1 cellular context compared by ENCODE assay signal in the genomic region with DNA sequence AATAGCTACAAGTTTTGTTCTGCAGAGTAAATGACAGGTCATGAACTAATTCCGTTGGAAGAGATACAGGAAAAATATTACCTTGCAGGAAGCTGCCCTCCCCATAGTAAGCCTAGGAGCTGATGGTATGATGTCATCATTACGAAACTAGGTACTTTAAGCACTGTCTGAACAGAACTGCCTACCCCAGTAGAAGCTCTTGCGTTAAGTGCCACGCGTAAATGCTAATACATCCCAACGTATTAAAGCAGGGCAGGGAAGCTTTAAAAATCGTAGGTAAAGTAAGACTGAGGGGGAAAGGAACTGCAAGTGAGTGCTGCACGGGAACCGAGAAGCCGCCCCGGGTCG.
A peak's percentile ranks its signal among the peaks of the same experiment; 100 is the strongest.
TF ChIP-seq lines count a peak whose summit lies in the region.

No MANE protein-coding gene starts in this region.

TF ChIP-seq in HepG2, 621 proteins besides CTCF, POLR2A, EP300 and RAD21 (continues in another document):
- TF ChIP-seq, protein P1, sequence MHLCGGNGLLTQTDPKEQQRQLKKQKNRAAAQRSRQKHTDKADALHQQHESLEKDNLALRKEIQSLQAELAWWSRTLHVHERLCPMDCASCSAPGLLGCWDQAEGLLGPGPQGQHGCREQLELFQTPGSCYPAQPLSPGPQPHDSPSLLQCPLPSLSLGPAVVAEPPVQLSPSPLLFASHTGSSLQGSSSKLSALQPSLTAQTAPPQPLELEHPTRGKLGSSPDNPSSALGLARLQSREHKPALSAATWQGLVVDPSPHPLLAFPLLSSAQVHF (CRISPR knock-in tag; IDR thresholded peaks at IDR 0.05) = no peak
- TF ChIP-seq ZNF282 (IDR thresholded peaks at IDR 0.05; ENCODE audit: partially characterized antibody) = no peak
- TF ChIP-seq, protein P2, sequence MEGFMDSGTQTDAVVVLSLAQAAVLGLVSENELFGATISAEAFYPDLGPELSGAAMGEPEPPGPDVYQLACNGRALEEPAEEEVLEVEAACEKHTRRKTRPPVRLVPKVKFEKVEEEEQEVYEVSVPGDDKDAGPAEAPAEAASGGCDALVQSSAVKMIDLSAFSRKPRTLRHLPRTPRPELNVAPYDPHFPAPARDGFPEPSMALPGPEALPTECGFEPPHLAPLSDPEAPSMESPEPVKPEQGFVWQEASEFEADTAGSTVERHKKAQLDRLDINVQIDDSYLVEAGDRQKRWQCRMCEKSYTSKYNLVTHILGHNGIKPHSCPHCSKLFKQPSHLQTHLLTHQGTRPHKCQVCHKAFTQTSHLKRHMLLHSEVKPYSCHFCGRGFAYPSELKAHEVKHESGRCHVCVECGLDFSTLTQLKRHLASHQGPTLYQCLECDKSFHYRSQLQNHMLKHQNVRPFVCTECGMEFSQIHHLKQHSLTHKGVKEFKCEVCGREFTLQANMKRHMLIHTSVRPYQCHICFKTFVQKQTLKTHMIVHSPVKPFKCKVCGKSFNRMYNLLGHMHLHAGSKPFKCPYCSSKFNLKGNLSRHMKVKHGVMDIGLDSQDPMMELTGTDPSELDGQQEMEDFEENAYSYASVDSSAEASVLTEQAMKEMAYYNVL (CRISPR knock-in tag; IDR thresholded peaks at IDR 0.05; ENCODE audit: borderline replicate concordance) = no peak
- TF ChIP-seq HES4 (CRISPR knock-in tag; IDR thresholded peaks at IDR 0.05; ENCODE audit: borderline replicate concordance) = no peak
- no peak for TF ChIP-seq ZNF101 (CRISPR knock-in tag; IDR thresholded peaks at IDR 0.05; ENCODE audit: borderline replicate concordance, low read depth)
- TF ChIP-seq ETV6 (CRISPR knock-in tag; conservative IDR thresholded peaks at IDR 0.05) = no peak
- peak; percentile 37 for TF ChIP-seq HOXA3 (CRISPR knock-in tag; IDR thresholded peaks at IDR 0.05)
- TF ChIP-seq RFX3 (CRISPR knock-in tag; IDR thresholded peaks at IDR 0.05) = no peak
- TF ChIP-seq, protein P3, sequence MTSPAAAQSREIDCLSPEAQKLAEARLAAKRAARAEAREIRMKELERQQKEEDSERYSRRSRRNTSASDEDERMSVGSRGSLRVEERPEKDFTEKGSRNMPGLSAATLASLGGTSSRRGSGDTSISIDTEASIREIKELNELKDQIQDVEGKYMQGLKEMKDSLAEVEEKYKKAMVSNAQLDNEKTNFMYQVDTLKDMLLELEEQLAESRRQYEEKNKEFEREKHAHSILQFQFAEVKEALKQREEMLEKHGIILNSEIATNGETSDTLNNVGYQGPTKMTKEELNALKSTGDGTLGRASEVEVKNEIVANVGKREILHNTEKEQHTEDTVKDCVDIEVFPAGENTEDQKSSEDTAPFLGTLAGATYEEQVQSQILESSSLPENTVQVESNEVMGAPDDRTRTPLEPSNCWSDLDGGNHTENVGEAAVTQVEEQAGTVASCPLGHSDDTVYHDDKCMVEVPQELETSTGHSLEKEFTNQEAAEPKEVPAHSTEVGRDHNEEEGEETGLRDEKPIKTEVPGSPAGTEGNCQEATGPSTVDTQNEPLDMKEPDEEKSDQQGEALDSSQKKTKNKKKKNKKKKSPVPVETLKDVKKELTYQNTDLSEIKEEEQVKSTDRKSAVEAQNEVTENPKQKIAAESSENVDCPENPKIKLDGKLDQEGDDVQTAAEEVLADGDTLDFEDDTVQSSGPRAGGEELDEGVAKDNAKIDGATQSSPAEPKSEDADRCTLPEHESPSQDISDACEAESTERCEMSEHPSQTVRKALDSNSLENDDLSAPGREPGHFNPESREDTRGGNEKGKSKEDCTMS (CRISPR knock-in tag; conservative IDR thresholded peaks at IDR 0.05) = no peak
- no peak for TF ChIP-seq SSRP1 (CRISPR knock-in tag; IDR thresholded peaks at IDR 0.05)
- TF ChIP-seq ZSCAN29 (CRISPR knock-in tag; conservative IDR thresholded peaks at IDR 0.05) = no peak
- TF ChIP-seq ZNF839 (CRISPR knock-in tag; IDR thresholded peaks at IDR 0.05; ENCODE audit: borderline replicate concordance) = no peak
- TF ChIP-seq ZNF703 (CRISPR knock-in tag; IDR thresholded peaks at IDR 0.05; ENCODE audit: borderline replicate concordance) = no peak
- TF ChIP-seq ZNF234 (CRISPR knock-in tag; conservative IDR thresholded peaks at IDR 0.05) = no peak
- peak; percentile 82 for TF ChIP-seq CREB1 (IDR thresholded peaks at IDR 0.05)
- TF ChIP-seq CREB1 (CRISPR knock-in tag; IDR thresholded peaks at IDR 0.05) = peak; percentile 50; the same call in 1 of the 2 replicates
- TF ChIP-seq, protein P4, sequence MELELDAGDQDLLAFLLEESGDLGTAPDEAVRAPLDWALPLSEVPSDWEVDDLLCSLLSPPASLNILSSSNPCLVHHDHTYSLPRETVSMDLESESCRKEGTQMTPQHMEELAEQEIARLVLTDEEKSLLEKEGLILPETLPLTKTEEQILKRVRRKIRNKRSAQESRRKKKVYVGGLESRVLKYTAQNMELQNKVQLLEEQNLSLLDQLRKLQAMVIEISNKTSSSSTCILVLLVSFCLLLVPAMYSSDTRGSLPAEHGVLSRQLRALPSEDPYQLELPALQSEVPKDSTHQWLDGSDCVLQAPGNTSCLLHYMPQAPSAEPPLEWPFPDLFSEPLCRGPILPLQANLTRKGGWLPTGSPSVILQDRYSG (CRISPR knock-in tag; IDR thresholded peaks at IDR 0.05) = no peak
- no peak for TF ChIP-seq TBL1XR1 (IDR thresholded peaks at IDR 0.05; ENCODE audit: borderline replicate concordance, low read length, partially characterized antibody)
- peak; percentile 34; the same call in 1 of the 2 replicates for TF ChIP-seq CEBPB (IDR thresholded peaks at IDR 0.05; ENCODE audit: borderline replicate concordance, low read depth, low read length)
- peak; percentile 38; the same call in 1 of the 2 replicates for TF ChIP-seq CREM (IDR thresholded peaks at IDR 0.05)
- no peak for TF ChIP-seq CREM (CRISPR knock-in tag; IDR thresholded peaks at IDR 0.05)
- TF ChIP-seq, protein P5, sequence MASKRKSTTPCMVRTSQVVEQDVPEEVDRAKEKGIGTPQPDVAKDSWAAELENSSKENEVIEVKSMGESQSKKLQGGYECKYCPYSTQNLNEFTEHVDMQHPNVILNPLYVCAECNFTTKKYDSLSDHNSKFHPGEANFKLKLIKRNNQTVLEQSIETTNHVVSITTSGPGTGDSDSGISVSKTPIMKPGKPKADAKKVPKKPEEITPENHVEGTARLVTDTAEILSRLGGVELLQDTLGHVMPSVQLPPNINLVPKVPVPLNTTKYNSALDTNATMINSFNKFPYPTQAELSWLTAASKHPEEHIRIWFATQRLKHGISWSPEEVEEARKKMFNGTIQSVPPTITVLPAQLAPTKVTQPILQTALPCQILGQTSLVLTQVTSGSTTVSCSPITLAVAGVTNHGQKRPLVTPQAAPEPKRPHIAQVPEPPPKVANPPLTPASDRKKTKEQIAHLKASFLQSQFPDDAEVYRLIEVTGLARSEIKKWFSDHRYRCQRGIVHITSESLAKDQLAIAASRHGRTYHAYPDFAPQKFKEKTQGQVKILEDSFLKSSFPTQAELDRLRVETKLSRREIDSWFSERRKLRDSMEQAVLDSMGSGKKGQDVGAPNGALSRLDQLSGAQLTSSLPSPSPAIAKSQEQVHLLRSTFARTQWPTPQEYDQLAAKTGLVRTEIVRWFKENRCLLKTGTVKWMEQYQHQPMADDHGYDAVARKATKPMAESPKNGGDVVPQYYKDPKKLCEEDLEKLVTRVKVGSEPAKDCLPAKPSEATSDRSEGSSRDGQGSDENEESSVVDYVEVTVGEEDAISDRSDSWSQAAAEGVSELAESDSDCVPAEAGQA (IDR thresholded peaks at IDR 0.05; ENCODE audit: low read depth) = peak; percentile 57; the same call in 1 of the 2 replicates
- TF ChIP-seq, protein P5 (CRISPR knock-in tag; IDR thresholded peaks at IDR 0.05; ENCODE audit: borderline replicate concordance) = no peak
- TF ChIP-seq MXI1 (IDR thresholded peaks at IDR 0.05; ENCODE audit: borderline replicate concordance, low read depth, low read length) = no peak
- TF ChIP-seq, protein P6, sequence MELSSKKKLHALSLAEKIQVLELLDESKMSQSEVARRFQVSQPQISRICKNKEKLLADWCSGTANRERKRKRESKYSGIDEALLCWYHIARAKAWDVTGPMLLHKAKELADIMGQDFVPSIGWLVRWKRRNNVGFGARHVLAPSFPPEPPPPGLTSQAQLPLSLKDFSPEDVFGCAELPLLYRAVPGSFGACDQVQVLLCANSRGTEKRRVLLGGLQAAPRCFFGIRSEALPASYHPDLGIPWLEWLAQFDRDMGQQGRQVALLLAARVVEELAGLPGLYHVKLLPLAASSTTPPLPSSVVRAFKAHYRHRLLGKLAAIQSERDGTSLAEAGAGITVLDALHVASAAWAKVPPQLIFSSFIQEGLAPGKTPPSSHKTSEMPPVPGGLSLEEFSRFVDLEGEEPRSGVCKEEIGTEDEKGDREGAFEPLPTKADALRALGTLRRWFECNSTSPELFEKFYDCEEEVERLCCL (CRISPR knock-in tag; IDR thresholded peaks at IDR 0.05; ENCODE audit: borderline replicate concordance) = no peak
- no peak for TF ChIP-seq ZSCAN9 (CRISPR knock-in tag; IDR thresholded peaks at IDR 0.05; ENCODE audit: borderline replicate concordance)
- no peak for TF ChIP-seq JUND (CRISPR knock-in tag; IDR thresholded peaks at IDR 0.05)
- no peak for TF ChIP-seq CHCHD3 (CRISPR knock-in tag; IDR thresholded peaks at IDR 0.05)
- no peak for TF ChIP-seq RXRB (CRISPR knock-in tag; IDR thresholded peaks at IDR 0.05; ENCODE audit: borderline replicate concordance)
- no peak for TF ChIP-seq ZNF337 (CRISPR knock-in tag; IDR thresholded peaks at IDR 0.05; ENCODE audit: borderline replicate concordance, low read depth)
- TF ChIP-seq CEBPG (CRISPR knock-in tag; IDR thresholded peaks at IDR 0.05) = 0 out of 2 replicates have a peak, but pooled peaks have one; percentile 28
- no peak for TF ChIP-seq ZNF619 (CRISPR knock-in tag; IDR thresholded peaks at IDR 0.05)
- TF ChIP-seq KAT8 (CRISPR knock-in tag; IDR thresholded peaks at IDR 0.05) = no peak
- TF ChIP-seq GTF2F1 (IDR thresholded peaks at IDR 0.05; ENCODE audit: low read length) = no peak
- no peak for TF ChIP-seq ZNF367 (CRISPR knock-in tag; IDR thresholded peaks at IDR 0.05; ENCODE audit: borderline replicate concordance)
- TF ChIP-seq, protein P7, sequence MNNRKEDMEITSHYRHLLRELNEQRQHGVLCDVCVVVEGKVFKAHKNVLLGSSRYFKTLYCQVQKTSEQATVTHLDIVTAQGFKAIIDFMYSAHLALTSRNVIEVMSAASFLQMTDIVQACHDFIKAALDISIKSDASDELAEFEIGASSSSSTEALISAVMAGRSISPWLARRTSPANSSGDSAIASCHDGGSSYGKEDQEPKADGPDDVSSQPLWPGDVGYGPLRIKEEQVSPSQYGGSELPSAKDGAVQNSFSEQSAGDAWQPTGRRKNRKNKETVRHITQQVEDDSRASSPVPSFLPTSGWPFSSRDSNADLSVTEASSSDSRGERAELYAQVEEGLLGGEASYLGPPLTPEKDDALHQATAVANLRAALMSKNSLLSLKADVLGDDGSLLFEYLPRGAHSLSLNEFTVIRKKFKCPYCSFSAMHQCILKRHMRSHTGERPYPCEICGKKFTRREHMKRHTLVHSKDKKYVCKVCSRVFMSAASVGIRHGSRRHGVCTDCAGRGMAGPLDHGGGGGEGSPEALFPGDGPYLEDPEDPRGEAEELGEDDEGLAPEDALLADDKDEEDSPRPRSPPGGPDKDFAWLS (CRISPR knock-in tag; IDR thresholded peaks at IDR 0.05; ENCODE audit: borderline replicate concordance) = no peak
- no peak for TF ChIP-seq ZMAT3 (CRISPR knock-in tag; conservative IDR thresholded peaks at IDR 0.05)
- TF ChIP-seq MXD4 (CRISPR knock-in tag; IDR thresholded peaks at IDR 0.05) = no peak
- TF ChIP-seq, protein P8, sequence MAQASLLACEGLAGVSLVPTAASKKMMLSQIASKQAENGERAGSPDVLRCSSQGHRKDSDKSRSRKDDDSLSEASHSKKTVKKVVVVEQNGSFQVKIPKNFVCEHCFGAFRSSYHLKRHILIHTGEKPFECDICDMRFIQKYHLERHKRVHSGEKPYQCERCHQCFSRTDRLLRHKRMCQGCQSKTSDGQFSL (CRISPR knock-in tag; IDR thresholded peaks at IDR 0.05) = no peak
- TF ChIP-seq MEIS1 (CRISPR knock-in tag; IDR thresholded peaks at IDR 0.05; ENCODE audit: borderline replicate concordance) = no peak
- TF ChIP-seq ZNF737 (CRISPR knock-in tag; IDR thresholded peaks at IDR 0.05; ENCODE audit: borderline replicate concordance) = no peak
- TF ChIP-seq PPARG (CRISPR knock-in tag; conservative IDR thresholded peaks at IDR 0.05) = no peak
- no peak for TF ChIP-seq ZSCAN25 (CRISPR knock-in tag; IDR thresholded peaks at IDR 0.05)
- peak; percentile 93 for TF ChIP-seq ZBTB21 (CRISPR knock-in tag; IDR thresholded peaks at IDR 0.05)
- TF ChIP-seq, protein P9, sequence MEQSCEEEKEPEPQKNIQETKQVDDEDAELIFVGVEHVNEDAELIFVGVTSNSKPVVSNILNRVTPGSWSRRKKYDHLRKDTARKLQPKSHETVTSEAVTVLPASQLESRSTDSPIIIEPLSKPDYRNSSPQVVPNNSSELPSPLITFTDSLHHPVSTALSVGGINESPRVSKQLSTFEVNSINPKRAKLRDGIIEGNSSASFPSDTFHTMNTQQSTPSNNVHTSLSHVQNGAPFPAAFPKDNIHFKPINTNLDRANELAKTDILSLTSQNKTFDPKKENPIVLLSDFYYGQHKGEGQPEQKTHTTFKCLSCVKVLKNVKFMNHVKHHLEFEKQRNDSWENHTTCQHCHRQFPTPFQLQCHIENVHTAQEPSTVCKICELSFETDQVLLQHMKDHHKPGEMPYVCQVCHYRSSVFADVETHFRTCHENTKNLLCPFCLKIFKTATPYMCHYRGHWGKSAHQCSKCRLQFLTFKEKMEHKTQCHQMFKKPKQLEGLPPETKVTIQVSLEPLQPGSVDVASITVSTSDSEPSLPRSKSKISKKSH (CRISPR knock-in tag; IDR thresholded peaks at IDR 0.05; ENCODE audit: borderline replicate concordance) = no peak
- TF ChIP-seq NKX3-1 (CRISPR knock-in tag; IDR thresholded peaks at IDR 0.05) = no peak
